ENCODE assay signal across 11 cellular contexts in genomic region chr1:203662821-203663220, GRCh38. TPM values are rescaled to one million over a fixed set of nuclear protein-coding genes. Genes with fewer than 3 reads are reported as not detected.
A peak's percentile ranks its signal among the peaks of the same experiment; 100 is the strongest.
DNase-seq lines count a peak whose midpoint lies in the region; ATAC-seq and TF ChIP-seq lines count a peak whose summit lies in the region.
"Had no signal": no experiment of that assay in that cellular context is flagged by ENCODE, and none has a peak within 500 bp of the region (broad histone marks: within the 10 kb centered on the region; RNA-seq: fewer than 3 reads in every experiment).

No MANE protein-coding gene starts in this region.

- H3K27me3 ChIP-seq in ascending aorta (no peaks in the 10 kb centered on the region), muscle layer of colon (ENCODE audit: control insufficient read depth in 1 of 2, insufficient read depth in 2 of 2, low read length in 2 of 2) (no peaks in the 10 kb centered on the region), transverse colon (no peaks in the 10 kb centered on the region)
- no peaks in the 10 kb centered on the region for H3K27me3 ChIP-seq in effector memory CD4-positive, alpha-beta T cell (replicated peaks; ENCODE audit: control insufficient read depth, insufficient read depth, low read length, poor library complexity, severe bottlenecking)

- H3K36me3 ChIP-seq in ascending aorta: no peaks in the 10 kb centered on the region
- peaks cover 12% of the 10 kb centered on the region for H3K36me3 ChIP-seq in muscle layer of colon (ENCODE audit: insufficient read depth, low read length)
- H3K36me3 ChIP-seq in transverse colon: no peaks in the 10 kb centered on the region
- no peaks in the 10 kb centered on the region for H3K36me3 ChIP-seq in effector memory CD4-positive, alpha-beta T cell (ENCODE audit: control insufficient read depth, insufficient read depth, low read length)

- TF ChIP-seq EP300 in transverse colon (IDR thresholded peaks at IDR 0.05; ENCODE audit: low read depth): no peak

- H3K27ac ChIP-seq in ascending aorta: peak overlapping the region; percentile 4 to 39
- H3K27ac ChIP-seq in muscle layer of colon (ENCODE audit: low read depth, low read length): peak overlapping the region; percentile 91
- peak overlapping the region; percentile 82 to 90 (median 87) for H3K27ac ChIP-seq in transverse colon
- H3K27ac ChIP-seq in effector memory CD4-positive, alpha-beta T cell (ENCODE audit: insufficient read depth, low read length, poor library complexity, severe bottlenecking): no peak overlapping the region

- H3K27me3 Mint-ChIP-seq in activated T-cell treated with anti-CD3 and anti-CD28 coated beads, Interleukin-2, amount 50 U/mL, for 24 hours: no peaks in the 10 kb centered on the region
- no peaks in the 10 kb centered on the region for H3K27me3 Mint-ChIP-seq in activated T-cell treated with anti-CD3 and anti-CD28 coated beads, Interleukin-2, amount 50 U/mL, for 4 hours (ENCODE audit: low read depth)

- peaks cover 3% of the 10 kb centered on the region for H3K36me3 Mint-ChIP-seq in activated T-cell treated with anti-CD3 and anti-CD28 coated beads, Interleukin-2, amount 50 U/mL, for 24 hours (ENCODE audit: low read depth)
- H3K36me3 Mint-ChIP-seq in activated T-cell treated with anti-CD3 and anti-CD28 coated beads, Interleukin-2, amount 50 U/mL, for 4 hours (ENCODE audit: insufficient read depth): peaks cover 13% of the 10 kb centered on the region

- no peak for DNase-seq in activated T-cell treated with anti-CD3 and anti-CD28 coated beads, Interleukin-2, amount 50 U/mL, for 24 hours
- no peak for DNase-seq in activated T-cell treated with anti-CD3 and anti-CD28 coated beads, Interleukin-2, amount 50 U/mL, for 4 hours
- DNase-seq in ascending aorta (ENCODE audit: low spot score in 2 of 2): no peak
- DNase-seq in transverse colon: no peak
- no peak for DNase-seq in NCI-H1436 treated with DMSO at 0.1 percent for 48 hours (lab: John Stamatoyannopoulos, UW)
- DNase-seq in effector memory CD4-positive, alpha-beta T cell: no peak
- no peak for DNase-seq in NCI-H1930 (lab: John Stamatoyannopoulos, UW)
- DNase-seq: MM.1S, SHP77 treated with DMSO at 0.1 percent for 48 hours had no signal

- ATAC-seq in activated T-cell treated with anti-CD3 and anti-CD28 coated beads, Interleukin-2, amount 50 U/mL, for 4 hours: no peak

- no peak overlapping the region for H3K4me3 Mint-ChIP-seq in activated T-cell treated with anti-CD3 and anti-CD28 coated beads, Interleukin-2, amount 50 U/mL, for 24 hours
- H3K4me3 Mint-ChIP-seq in activated T-cell treated with anti-CD3 and anti-CD28 coated beads, Interleukin-2, amount 50 U/mL, for 4 hours: no peak overlapping the region
- H3K4me3 Mint-ChIP-seq: nephron had no signal

- TF ChIP-seq POLR2A in transverse colon (IDR thresholded peaks at IDR 0.05): no peak

- no peaks in the 10 kb centered on the region for H3K9me3 Mint-ChIP-seq in activated T-cell treated with anti-CD3 and anti-CD28 coated beads, Interleukin-2, amount 50 U/mL, for 24 hours
- no peaks in the 10 kb centered on the region for H3K9me3 Mint-ChIP-seq in activated T-cell treated with anti-CD3 and anti-CD28 coated beads, Interleukin-2, amount 50 U/mL, for 4 hours
- H3K9me3 Mint-ChIP-seq: nephron had no signal

- peak overlapping the region; percentile 15 for H3K9ac ChIP-seq in muscle layer of colon (ENCODE audit: low read length)

- H3K9me3 ChIP-seq in ascending aorta (no peaks in the 10 kb centered on the region), muscle layer of colon (ENCODE audit: low read length) (no peaks in the 10 kb centered on the region), transverse colon (no peaks in the 10 kb centered on the region)
- H3K9me3 ChIP-seq in effector memory CD4-positive, alpha-beta T cell (ENCODE audit: control insufficient read depth, low read length): no peaks in the 10 kb centered on the region

- H3K27ac Mint-ChIP-seq in activated T-cell treated with anti-CD3 and anti-CD28 coated beads, Interleukin-2, amount 50 U/mL, for 24 hours: peak overlapping the region; percentile 68
- H3K27ac Mint-ChIP-seq: nephron had no signal

- H3K4me3 ChIP-seq in ascending aorta (no peak overlapping the region), muscle layer of colon (ENCODE audit: low read depth in 1 of 2, low read length in 2 of 2) (no peak overlapping the region), transverse colon (no peak overlapping the region)
- H3K4me3 ChIP-seq in effector memory CD4-positive, alpha-beta T cell (ENCODE audit: insufficient read depth, low read depth, low read length, poor library complexity, severe bottlenecking): no peak overlapping the region

- intact Hi-C loops in ascending aorta (cut with DNase I) (no loop called here), transverse colon (cut with DNase I; ENCODE audit: low total_unique reads) (no loop called here)

- 70 to 82% methylated on average over 2 of the region's 2 CpGs for WGBS in transverse colon (ENCODE audit: low coverage in 1 of 2), 2 donors

- H3K4me1 Mint-ChIP-seq in activated T-cell treated with anti-CD3 and anti-CD28 coated beads, Interleukin-2, amount 50 U/mL, for 24 hours (ENCODE audit: low read depth): peaks cover 54% of the 10 kb centered on the region
- peaks cover 64% of the 10 kb centered on the region for H3K4me1 Mint-ChIP-seq in activated T-cell treated with anti-CD3 and anti-CD28 coated beads, Interleukin-2, amount 50 U/mL, for 4 hours (ENCODE audit: low read depth)

- H3K4me1 ChIP-seq in ascending aorta (peaks cover 10 to 40% of the 10 kb centered on the region in 2 donors), muscle layer of colon (ENCODE audit: insufficient read depth, low read length) (peaks cover 91% of the 10 kb centered on the region), transverse colon (peaks cover 23 to 88% (median 36%) of the 10 kb centered on the region in 4 donors)
- peaks cover 38% of the 10 kb centered on the region for H3K4me1 ChIP-seq in effector memory CD4-positive, alpha-beta T cell (ENCODE audit: control insufficient read depth, insufficient read depth, low read length, poor library complexity, severe bottlenecking)

- in situ Hi-C loops in transverse colon (cut with MboI; ENCODE audit: low pct_ligation_motif_present in 1 of 4, low pct_unique_long_range_greater_than_20kb in 1 of 4, low sequenced_read_pairs in 3 of 4): no loop called here

- TF ChIP-seq CTCF in ascending aorta (IDR thresholded peaks at IDR 0.05) (no peak), transverse colon (IDR thresholded peaks at IDR 0.05) (no peak)

RNA-seq across cellular contexts. Expression of gene ATP2B4, which starts 36.2 kb away (rescaled TPM):
- 10 to 100 TPM in 2 of 3 donors, 1 to 10 TPM in 1; 6.1 to 17.0 (median 12.1) TPM for total RNA-seq in activated T-cell treated with anti-CD3 and anti-CD28 coated beads, Interleukin-2, amount 50 U/mL, for 4 hours
- total RNA-seq in ascending aorta (97.1 TPM), transverse colon (100 to 1,000 TPM in 1 of 4 donors, 10 to 100 TPM in 3; 58.4 to 146 (median 79.6) TPM)
